In genomic region chr5:73093943-73094342, GRCh38 we compare ENCODE assay signal across 14 cellular contexts. TPM values are rescaled to one million over a fixed set of nuclear protein-coding genes. Genes with fewer than 3 reads are reported as not detected.
DNase-seq lines count a peak whose midpoint lies in the region; ATAC-seq and TF ChIP-seq lines count a peak whose summit lies in the region.
"Had no signal": no experiment of that assay in that cellular context is flagged by ENCODE, and none has a peak within 500 bp of the region (broad histone marks: within the 10 kb centered on the region; RNA-seq: fewer than 3 reads in every experiment).

No MANE protein-coding gene starts in this region.

- CTCF ChIA-PET in activated naive CD4-positive, alpha-beta T cell treated with anti-CD3 and anti-CD28 coated beads for 36 hours (lab: Charles Lee), result interaction anchor here (0.6 to 0.7 kb wide), 2 partner anchors 333 to 744 kb away, joined by 4 to 7 read pairs; no protein-coding TSS in a partner anchor

- no peak overlapping the region for H3K27ac Mint-ChIP-seq in activated naive CD4-positive, alpha-beta T cell treated with anti-CD3 and anti-CD28 coated beads for 36 hours
- H3K27ac Mint-ChIP-seq in stimulated activated naive CD8-positive, alpha-beta T cell treated with anti-CD3 and anti-CD28 coated beads, Interleukin-15, amount 100 ng/mL, for 72 hours, result no peak overlapping the region
- H3K27ac Mint-ChIP-seq: activated CD4-positive, alpha-beta T cell treated with anti-CD3 and anti-CD28 coated beads, Interleukin-2, amount 10 ng/mL, durations not matched to agents 7 days and 5 days; B cell; nephron had no signal

- H3K9me3 Mint-ChIP-seq in activated naive CD4-positive, alpha-beta T cell treated with anti-CD3 and anti-CD28 coated beads for 36 hours, result peaks cover 4% of the 10 kb centered on the region
- H3K9me3 Mint-ChIP-seq in stimulated activated naive CD8-positive, alpha-beta T cell treated with anti-CD3 and anti-CD28 coated beads, Interleukin-15, amount 100 ng/mL, for 72 hours, result peaks cover 0 to 6% of the 10 kb centered on the region in 2 donors
- H3K9me3 Mint-ChIP-seq: activated CD4-positive, alpha-beta T cell treated with anti-CD3 and anti-CD28 coated beads, Interleukin-2, amount 10 ng/mL, durations not matched to agents 7 days and 5 days had no signal

- ATAC-seq in SK-N-SH treated with all-trans-retinoic acid at 6 μM for 48 hours, result peak; percentile 74
- ATAC-seq in stimulated activated naive CD8-positive, alpha-beta T cell treated with anti-CD3 and anti-CD28 coated beads, Interleukin-15, amount 100 ng/mL, for 72 hours, result peak; percentile 73
- ATAC-seq in GM19023 (IDR thresholded peaks at IDR 0.05; ENCODE audit: unreplicated experiment), result no peak
- ATAC-seq in HG02981 (IDR thresholded peaks at IDR 0.05; ENCODE audit: unreplicated experiment), result no peak

- intact Hi-C loops in activated naive CD4-positive, alpha-beta T cell treated with anti-CD3 and anti-CD28 coated beads for 36 hours (cut with micrococcal nuclease), result no loop called here

- no peak overlapping the region for H3K4me3 Mint-ChIP-seq in activated naive CD4-positive, alpha-beta T cell treated with anti-CD3 and anti-CD28 coated beads for 36 hours
- no peak overlapping the region for H3K4me3 Mint-ChIP-seq in stimulated activated naive CD8-positive, alpha-beta T cell treated with anti-CD3 and anti-CD28 coated beads, Interleukin-15, amount 100 ng/mL, for 72 hours
- H3K4me3 Mint-ChIP-seq: activated CD4-positive, alpha-beta T cell treated with anti-CD3 and anti-CD28 coated beads, Interleukin-2, amount 10 ng/mL, durations not matched to agents 7 days and 5 days; B cell; nephron had no signal

- H3K4me1 Mint-ChIP-seq in activated naive CD4-positive, alpha-beta T cell treated with anti-CD3 and anti-CD28 coated beads for 36 hours (ENCODE audit: low read depth), result peaks cover 9% of the 10 kb centered on the region
- no peaks in the 10 kb centered on the region for H3K4me1 Mint-ChIP-seq in stimulated activated naive CD8-positive, alpha-beta T cell treated with anti-CD3 and anti-CD28 coated beads, Interleukin-15, amount 100 ng/mL, for 72 hours
- H3K4me1 Mint-ChIP-seq: activated CD4-positive, alpha-beta T cell treated with anti-CD3 and anti-CD28 coated beads, Interleukin-2, amount 10 ng/mL, durations not matched to agents 7 days and 5 days; B cell; nephron had no signal

- peak; percentile 28 for DNase-seq in activated naive CD4-positive, alpha-beta T cell treated with anti-CD3 and anti-CD28 coated beads for 36 hours
- DNase-seq in activated naive CD4-positive, alpha-beta T cell treated with Interleukin-2 at 50 U/mL for 16 hours, result no peak
- DNase-seq in fibroblast of peridontal ligament (ENCODE audit: extremely low read depth) (peak; percentile 45), SHP77 (lab: John Stamatoyannopoulos, UW) (no peak)
- DNase-seq in stimulated activated naive CD8-positive, alpha-beta T cell treated with anti-CD3 and anti-CD28 coated beads, Interleukin-15, amount 100 ng/mL, for 72 hours, result no peak
- DNase-seq: activated CD4-positive, alpha-beta T cell treated with anti-CD3 and anti-CD28 coated beads, Interleukin-2, amount 10 ng/mL, durations not matched to agents 7 days and 5 days; central memory CD4-positive, alpha-beta T cell; NCI-H1048 had no signal

- H3K27me3 Mint-ChIP-seq in activated naive CD4-positive, alpha-beta T cell treated with anti-CD3 and anti-CD28 coated beads for 36 hours (ENCODE audit: low read depth), result peaks cover 33% of the 10 kb centered on the region
- peaks cover 26% of the 10 kb centered on the region for H3K27me3 Mint-ChIP-seq in stimulated activated naive CD8-positive, alpha-beta T cell treated with anti-CD3 and anti-CD28 coated beads, Interleukin-15, amount 100 ng/mL, for 72 hours
- H3K27me3 Mint-ChIP-seq: B cell had no signal

- H3K36me3 Mint-ChIP-seq in activated naive CD4-positive, alpha-beta T cell treated with anti-CD3 and anti-CD28 coated beads for 36 hours (ENCODE audit: low read depth), result no peaks in the 10 kb centered on the region

TF ChIP-seq in SK-N-SH treated with all-trans-retinoic acid at 6 μM for 48 hours, 23 proteins besides CTCF, POLR2A, EP300 and RAD21:
- TF ChIP-seq ARNTL (CRISPR knock-in tag; IDR thresholded peaks at IDR 0.05; ENCODE audit: borderline replicate concordance, low read depth) (no peak), ZNF8 (CRISPR knock-in tag; IDR thresholded peaks at IDR 0.05) (no peak), ZNF565 (CRISPR knock-in tag; conservative IDR thresholded peaks at IDR 0.05; ENCODE audit: low read depth) (no peak), GLIS3 (CRISPR knock-in tag; IDR thresholded peaks at IDR 0.05) (no peak), OSR1 (CRISPR knock-in tag; IDR thresholded peaks at IDR 0.05) (no peak), SNAI2 (CRISPR knock-in tag; IDR thresholded peaks at IDR 0.05) (no peak), ISL1 (CRISPR knock-in tag; IDR thresholded peaks at IDR 0.05) (no peak), ESRRG (CRISPR knock-in tag; IDR thresholded peaks at IDR 0.05) (no peak)

RNA-seq across cellular contexts. Expression of gene TMEM171, which starts 26.4 kb away (rescaled TPM):
- not detected for total RNA-seq in activated naive CD4-positive, alpha-beta T cell treated with anti-CD3 and anti-CD28 coated beads for 36 hours
- total RNA-seq: activated CD4-positive, alpha-beta T cell treated with anti-CD3 and anti-CD28 coated beads, Interleukin-2, amount 10 ng/mL, durations not matched to agents 7 days and 5 days; B cell; vagina had no signal

Comparison
In these comparisons a context has a peak if more than half of its experiments do, and no peak if none do; other contexts are left out.
1. DNase-seq: peak in activated naive CD4-positive, alpha-beta T cell treated with anti-CD3 and anti-CD28 coated beads for 36 hours (single experiment) and fibroblast of peridontal ligament (single experiment); none in activated naive CD4-positive, alpha-beta T cell treated with Interleukin-2 at 50 U/mL for 16 hours (single experiment), stimulated activated naive CD8-positive, alpha-beta T cell treated with anti-CD3 and anti-CD28 coated beads, Interleukin-15, amount 100 ng/mL, for 72 hours (0 of 2) and SHP77 (0 of 2).
2. ATAC-seq: peak in SK-N-SH treated with all-trans-retinoic acid at 6 μM for 48 hours (single experiment) and stimulated activated naive CD8-positive, alpha-beta T cell treated with anti-CD3 and anti-CD28 coated beads, Interleukin-15, amount 100 ng/mL, for 72 hours (single experiment); none in GM19023 (single experiment) and HG02981 (single experiment).